Comparison of ENCODE assay signal across 8 cellular contexts in genomic region chr19:4968462-4969291, GRCh38. TPM values are rescaled to one million over a fixed set of nuclear protein-coding genes. Genes with fewer than 3 reads are reported as not detected.
DNase-seq lines count a peak whose midpoint lies in the region; ATAC-seq, FAIRE-seq and TF ChIP-seq lines count a peak whose summit lies in the region.

KDM4B (plus strand) TSS chr19:4969113; CDS start chr19:5032891, 63,778 bp downstream.

- H3K27ac Mint-ChIP-seq in progenitor cell of endocrine pancreas: peak within 1 kb of the TSS; percentile 86

- TF ChIP-seq CTCF in adrenal gland (IDR thresholded peaks at IDR 0.05) (peak in 1 of 6 experiments; percentile 10), heart right ventricle (IDR thresholded peaks at IDR 0.05) (no peak), progenitor cell of endocrine pancreas (IDR thresholded peaks at IDR 0.05; ENCODE audit: unreplicated experiment) (no peak)

- H3K9me3 Mint-ChIP-seq in progenitor cell of endocrine pancreas (ENCODE audit: low read depth): no peaks in the 10 kb centered on the region

- WGBS in adrenal gland, 4 donors: 0 to 4% (median 0%) methylated on average over 8 to 95 of the region's 96 CpGs
- WGBS in heart right ventricle, 2 donors: 1% methylated on average over 66 to 96 of the region's 96 CpGs

- H3K36me3 Mint-ChIP-seq in progenitor cell of endocrine pancreas (ENCODE audit: insufficient read depth): peaks cover 4% of the 10 kb centered on the region

- ATAC-seq in HG02852 (IDR thresholded peaks at IDR 0.05; ENCODE audit: unreplicated experiment) (peak; percentile 87), heart right ventricle (peak; percentile 96 to 98 (median 98))

- peak within 1 kb of the TSS; percentile 92 for H3K4me3 Mint-ChIP-seq in progenitor cell of endocrine pancreas (ENCODE audit: low read depth)

- H3K4me1 ChIP-seq in adrenal gland (replicated peaks in 1 of 2) (peaks cover 34 to 39% of the 10 kb centered on the region in 2 donors), heart right ventricle (peaks cover 3 to 47% (median 35%) of the 10 kb centered on the region in 9 donors)

- TF ChIP-seq POLR2A in GM12892 (IDR thresholded peaks at IDR 0.05; ENCODE audit: low read depth, low read length) (peak; percentile 97), adrenal gland (IDR thresholded peaks at IDR 0.05) (peak; percentile 98)

- H3K36me3 ChIP-seq in adrenal gland (replicated peaks in 1 of 2) (no peaks in the 10 kb centered on the region), heart right ventricle (no peaks in the 10 kb centered on the region)

- H3K9me3 ChIP-seq in adrenal gland (replicated peaks in 1 of 3) (no peaks in the 10 kb centered on the region), heart right ventricle (no peaks in the 10 kb centered on the region)

- peak; percentile 99 for DNase-seq in GM12892 (ENCODE audit: insufficient read length)
- peak; percentile 97 for DNase-seq in NCI-H146 (lab: John Stamatoyannopoulos, UW)
- peak; percentile 96 to 100 (median 99) for DNase-seq in T-helper 1 cell
- peak; percentile 99 to 100 (median 100) for DNase-seq in adrenal gland
- DNase-seq in heart right ventricle: peak; percentile 99
- peak; percentile 99 for DNase-seq in progenitor cell of endocrine pancreas (ENCODE audit: low spot score, unreplicated experiment)
- DNase-seq in ureter (ENCODE audit: low spot score): peak; percentile 99

- peak within 1 kb of the TSS in 3 of 4 donors; percentile 14 to 79 (median 51) for H3K4me3 ChIP-seq in adrenal gland
- H3K4me3 ChIP-seq in heart right ventricle: peak within 1 kb of the TSS; percentile 24 to 76 (median 70)

- FAIRE-seq in GM12892 (lab: Jason Lieb, UNC): peak; percentile 99

- no peaks in the 10 kb centered on the region for H3K27me3 Mint-ChIP-seq in progenitor cell of endocrine pancreas

- H3K4me1 Mint-ChIP-seq in progenitor cell of endocrine pancreas (ENCODE audit: low read depth): peaks cover 20% of the 10 kb centered on the region

- H3K27me3 ChIP-seq in adrenal gland (no peaks in the 10 kb centered on the region), heart right ventricle (no peaks in the 10 kb centered on the region)

- intact Hi-C loops in adrenal gland (cut with DNase I) (no loop called here), heart right ventricle (cut with DNase I) (loop anchor here in 2 of 10 donors (5.0 to 10.0 kb wide), 2 partner anchors 101 to 104 kb away; partner anchors contain the start of gene PLIN3 (in 2 of the 2))

- H3K27ac ChIP-seq in adrenal gland (peak within 1 kb of the TSS; percentile 61 to 93 (median 84)), heart right ventricle (peak within 1 kb of the TSS; percentile 44 to 87 (median 72))

RNA-seq across cellular contexts. Expression of gene KDM4B, which starts in this region (rescaled TPM):
- polyA plus RNA-seq in GM12892 (2012; ENCODE audit: missing spikeins): 19.4 TPM
- total RNA-seq in adrenal gland: 10 to 100 TPM; 30.4 to 65.1 (median 48.5) TPM
- polyA plus RNA-seq in adrenal gland: 10 to 100 TPM; 11.4 to 46.6 (median 23.5) TPM
- total RNA-seq in heart right ventricle: 10 to 100 TPM; 21.4 to 35.8 (median 30.3) TPM
- polyA plus RNA-seq in heart right ventricle: 10 to 100 TPM; 12.4 to 34.4 TPM
- 59.6 TPM in 2 replicates for total RNA-seq in progenitor cell of endocrine pancreas
- 58.3 TPM for total RNA-seq in ureter

Comparison
In these comparisons a context has a peak if more than half of its experiments do, and no peak if none do; other contexts are left out.
1. Peak in every context shown above with its lines: DNase-seq, ATAC-seq, H3K4me3 ChIP-seq and H3K27ac ChIP-seq.